In genomic region chr19:14031719-14032480, GRCh38 we compare ENCODE assay signal across 8 cellular contexts. TPM values are rescaled to one million over a fixed set of nuclear protein-coding genes. Genes with fewer than 3 reads are reported as not detected.
DNase-seq lines count a peak whose midpoint lies in the region; ATAC-seq, FAIRE-seq and TF ChIP-seq lines count a peak whose summit lies in the region.

IL27RA (plus strand) TSS chr19:14031762; CDS start chr19:14031873, 111 bp downstream.

- peaks cover 0 to 4% of the 10 kb centered on the region in 2 donors for H3K4me1 ChIP-seq in breast epithelium
- peaks cover 0 to 4% of the 10 kb centered on the region in 2 donors for H3K4me1 ChIP-seq in kidney (ENCODE audit: control insufficient read depth in 1 of 2, insufficient read depth in 1 of 2, low read depth in 1 of 2, low read length in 2 of 2)

- peak; percentile 51 for ATAC-seq in GM21447 (IDR thresholded peaks at IDR 0.05; ENCODE audit: unreplicated experiment)
- ATAC-seq in GM19328 (IDR thresholded peaks at IDR 0.05; ENCODE audit: unreplicated experiment) = no peak

- peak within 1 kb of the TSS; percentile 40 to 63 for H3K9ac ChIP-seq in kidney (ENCODE audit: low read length in 2 of 2)

- TF ChIP-seq CTCF in VCaP (conservative IDR thresholded peaks at IDR 0.05) (peak; percentile 59), breast epithelium (IDR thresholded peaks at IDR 0.05) (peak in 2 of 3 donors; percentile 38 to 68), kidney (IDR thresholded peaks at IDR 0.05; ENCODE audit: borderline replicate concordance, extremely low read depth, insufficient read depth) (peak; percentile 45)

- no peak for TF ChIP-seq POLR2A in breast epithelium (IDR thresholded peaks at IDR 0.05)

- H3K9me3 ChIP-seq in breast epithelium (no peaks in the 10 kb centered on the region), kidney (ENCODE audit: control insufficient read depth in 1 of 2, low read length in 2 of 2) (no peaks in the 10 kb centered on the region)

- H3K27ac ChIP-seq in VCaP = no peak within 1 kb of the TSS; the same call in 1 of the 2 replicates
- peak within 1 kb of the TSS; percentile 75 to 79 for H3K27ac ChIP-seq in breast epithelium
- no peak within 1 kb of the TSS for H3K27ac ChIP-seq in kidney (ENCODE audit: low read depth in 2 of 2, low read length in 2 of 2)

- intact Hi-C loops in breast epithelium (cut with DNase I; ENCODE audit: low total_unique reads) = no loop called here
- intact Hi-C loops in kidney (cut with DNase I) = no loop called here

- no peak for FAIRE-seq in kidney (lab: Jason Lieb, UNC)

- no peaks in the 10 kb centered on the region for H3K36me3 ChIP-seq in breast epithelium
- H3K36me3 ChIP-seq in kidney (ENCODE audit: control insufficient read depth in 1 of 2, insufficient read depth in 2 of 2, low read length in 2 of 2) = no peaks in the 10 kb centered on the region

- DNase-seq in COR-L47 (lab: John Stamatoyannopoulos, UW) (peak; percentile 54), NCI-H1105 (lab: John Stamatoyannopoulos, UW) (peak; percentile 46), breast epithelium (ENCODE audit: low spot score in 2 of 2) (peak in 1 of 2 donors; percentile 36), kidney (peak; percentile 88)
- peak; percentile 38 to 68 (median 56) for DNase-seq in stimulated activated CD4-positive, alpha-beta T cell treated with anti-CD3 and anti-CD28 coated beads, Interleukin-1b, Interleukin-23, amount 100 ng/mL, for 24 hours (ENCODE audit: low read depth in 4 of 4, low spot score in 1 of 4)

- peak within 1 kb of the TSS; percentile 57 to 78 (median 66) for H3K4me3 ChIP-seq in breast epithelium
- H3K4me3 ChIP-seq in kidney (ENCODE audit: low read length in 2 of 2) = peak within 1 kb of the TSS; percentile 63

- no peaks in the 10 kb centered on the region for H3K27me3 ChIP-seq in breast epithelium

RNA-seq across cellular contexts. Expression of gene IL27RA, which starts in this region (rescaled TPM):
- 10 to 100 TPM in 1 of 3 donors, 1 to 10 TPM in 2; 5.1 to 11.0 (median 5.2) TPM for total RNA-seq in breast epithelium
- 14.1 TPM for total RNA-seq in kidney
- 3.1 TPM for polyA plus RNA-seq in kidney (ENCODE audit: insufficient read depth, low read depth, low replicate concordance)

Comparison
In these comparisons a context has a peak if more than half of its experiments do, and no peak if none do; other contexts are left out.
1. H3K27ac ChIP-seq: peak in breast epithelium (2 of 2); none in VCaP (single experiment) and kidney (0 of 2).
2. Peak in every context shown above with its lines, with median percentiles within 50 percentile points of each other: CTCF ChIP-seq.